ENCODE assay signal across 21 cellular contexts in the genomic region with DNA sequence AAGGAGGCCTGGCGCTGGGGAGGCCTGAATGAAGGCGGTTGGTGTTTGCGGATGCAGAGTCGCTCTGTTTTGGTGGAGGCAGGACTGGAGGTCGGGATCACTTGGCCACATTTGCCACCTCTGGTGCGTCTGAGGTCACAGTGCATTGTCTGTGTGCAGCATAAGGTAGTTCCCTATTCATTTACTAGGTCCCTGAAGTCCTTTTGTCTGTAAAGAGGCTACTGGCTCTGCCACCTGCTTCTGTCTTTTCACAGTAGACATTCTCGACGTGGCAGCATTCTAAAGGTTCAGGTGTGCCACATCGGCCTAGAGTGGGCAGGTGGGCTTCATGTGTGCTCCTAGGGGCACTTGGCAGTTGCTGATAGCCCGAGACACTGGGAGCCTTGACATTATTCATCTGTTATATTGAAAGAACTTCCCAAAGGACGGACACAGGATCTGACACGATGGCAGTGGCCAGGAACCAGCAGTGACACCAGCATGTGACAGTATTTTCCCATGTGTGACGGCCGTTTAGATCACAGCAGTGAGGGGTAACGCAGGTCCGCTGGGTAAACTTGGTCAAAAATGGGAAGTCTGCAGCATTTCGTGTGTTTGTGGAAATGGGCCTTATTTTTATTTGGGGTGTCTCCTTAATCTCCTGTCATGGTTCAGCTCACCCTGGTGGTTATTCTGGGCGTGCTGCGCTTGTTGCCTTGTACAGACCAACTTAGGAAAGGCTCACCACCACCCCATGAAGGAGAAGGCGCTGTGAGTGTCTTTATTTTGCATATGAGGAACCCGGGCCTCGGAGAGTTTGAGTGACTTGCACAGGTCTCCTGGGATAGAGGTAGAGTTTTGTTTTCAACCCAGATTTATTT. TPM values are rescaled to one million over a fixed set of nuclear protein-coding genes. Genes with fewer than 3 reads are reported as not detected.
DNase-seq lines count a peak whose midpoint lies in the region; ATAC-seq and TF ChIP-seq lines count a peak whose summit lies in the region.
"Had no signal": no experiment of that assay in that cellular context is flagged by ENCODE, and none has a peak within 500 bp of the region (broad histone marks: within the 10 kb centered on the region; RNA-seq: fewer than 3 reads in every experiment).

No MANE protein-coding gene starts in this region.

- H3K4me3 ChIP-seq in Peyer's patch, result no peak overlapping the region
- H3K4me3 ChIP-seq: K562, lung, psoas muscle, smooth muscle cell, vagina had no signal

- no peak for TF ChIP-seq CTCF in Peyer's patch (IDR thresholded peaks at IDR 0.05)

- H3K4me1 Mint-ChIP-seq in stimulated activated memory B cell treated with anti-CD40 and anti-IgM and Interleukin-4, amounts not matched to agents 10 μg/mL and 1 μg/mL and 100 μg/mL, for 72 hours, result peaks cover 72% of the 10 kb centered on the region

- H3K27me3 Mint-ChIP-seq in stimulated activated memory B cell treated with anti-CD40 and anti-IgM and Interleukin-4, amounts not matched to agents 10 μg/mL and 1 μg/mL and 100 μg/mL, for 72 hours, result no peaks in the 10 kb centered on the region
- H3K27me3 Mint-ChIP-seq: activated CD8-positive, alpha-beta T cell treated with anti-CD3 and anti-CD28 coated beads for 36 hours; naive thymus-derived CD8-positive, alpha-beta T cell had no signal

- H3K36me3 ChIP-seq in Peyer's patch, result no peaks in the 10 kb centered on the region

- no peaks in the 10 kb centered on the region for H3K9me3 Mint-ChIP-seq in stimulated activated memory B cell treated with anti-CD40 and anti-IgM and Interleukin-4, amounts not matched to agents 10 μg/mL and 1 μg/mL and 100 μg/mL, for 72 hours
- H3K9me3 Mint-ChIP-seq: activated T-cell treated with anti-CD3 and anti-CD28 coated beads, Interleukin-2, amount 50 U/mL, for 4 hours had no signal

- intact Hi-C loops in Right ventricle myocardium inferior (cut with DNase I), result no loop called here

- H3K4me1 ChIP-seq in Peyer's patch, result no peaks in the 10 kb centered on the region
- H3K4me1 ChIP-seq: psoas muscle had no signal

- peak overlapping the region; percentile 97 for H3K27ac Mint-ChIP-seq in stimulated activated memory B cell treated with anti-CD40 and anti-IgM and Interleukin-4, amounts not matched to agents 10 μg/mL and 1 μg/mL and 100 μg/mL, for 72 hours
- H3K27ac Mint-ChIP-seq: activated CD8-positive, alpha-beta T cell treated with anti-CD3 and anti-CD28 coated beads for 36 hours had no signal

- peaks cover 37% of the 10 kb centered on the region for H3K36me3 Mint-ChIP-seq in stimulated activated memory B cell treated with anti-CD40 and anti-IgM and Interleukin-4, amounts not matched to agents 10 μg/mL and 1 μg/mL and 100 μg/mL, for 72 hours

- peak overlapping the region; percentile 54 for H3K4me3 Mint-ChIP-seq in stimulated activated memory B cell treated with anti-CD40 and anti-IgM and Interleukin-4, amounts not matched to agents 10 μg/mL and 1 μg/mL and 100 μg/mL, for 72 hours
- H3K4me3 Mint-ChIP-seq: activated CD8-positive, alpha-beta T cell treated with anti-CD3 and anti-CD28 coated beads for 36 hours; activated T-cell treated with anti-CD3 and anti-CD28 coated beads, Interleukin-2, amount 50 U/mL, for 4 hours had no signal

- TF ChIP-seq POLR2A in Peyer's patch (IDR thresholded peaks at IDR 0.05), result no peak

- peak overlapping the region in 1 of 4 donors; percentile 60 for H3K27ac ChIP-seq in Peyer's patch
- H3K27ac ChIP-seq: psoas muscle, vagina had no signal

- DNase-seq in Peyer's patch (peak in 2 of 3 donors; percentile 60 to 65), NCI-H2171 (lab: John Stamatoyannopoulos, UW) (no peak), Right ventricle myocardium inferior (ENCODE audit: missing footprints) (no peak)
- DNase-seq: activated CD4-positive, CD25-positive, alpha-beta regulatory T cell; activated CD8-positive, alpha-beta T cell treated with anti-CD3 and anti-CD28 coated beads for 36 hours; activated naive CD4-positive, alpha-beta T cell treated with anti-CD3 and anti-CD28 coated beads, Interleukin-2, amount 50 U/mL, for 16 hours; activated T-cell treated with anti-CD3 and anti-CD28 coated beads, Interleukin-2, amount 50 U/mL, for 4 hours; GOT3; naive thymus-derived CD8-positive, alpha-beta T cell; NCI-H1048; NCI-H526 treated with DMSO at 0.1 percent for 48 hours; psoas muscle; stimulated activated CD8-positive, alpha-beta memory T cell treated with anti-CD3 and anti-CD28 coated beads, Interleukin-4, amount 100 ng/mL, for 48 hours had no signal

- peak; percentile 49 for ATAC-seq in GM21447 (IDR thresholded peaks at IDR 0.05; ENCODE audit: unreplicated experiment)
- peak; percentile 55 for ATAC-seq in HG03175 (IDR thresholded peaks at IDR 0.05; ENCODE audit: unreplicated experiment)
- ATAC-seq in stimulated activated memory B cell treated with anti-CD40 and anti-IgM and Interleukin-4, amounts not matched to agents 10 μg/mL and 1 μg/mL and 100 μg/mL, for 72 hours, result peak; percentile 91
- no peak for ATAC-seq in HG03521 (IDR thresholded peaks at IDR 0.05; ENCODE audit: unreplicated experiment)
- no peak for ATAC-seq in Right ventricle myocardium inferior
- ATAC-seq: activated CD8-positive, alpha-beta T cell treated with anti-CD3 and anti-CD28 coated beads for 36 hours; activated T-cell treated with anti-CD3 and anti-CD28 coated beads, Interleukin-2, amount 50 U/mL, for 4 hours; K562; naive thymus-derived CD8-positive, alpha-beta T cell; psoas muscle had no signal

- no peaks in the 10 kb centered on the region for H3K27me3 ChIP-seq in Peyer's patch
- H3K27me3 ChIP-seq: vagina had no signal

- no peaks in the 10 kb centered on the region for H3K9me3 ChIP-seq in Peyer's patch
- H3K9me3 ChIP-seq: psoas muscle, vagina had no signal

RNA-seq across cellular contexts. Expression of a gene that starts 5.9 kb away (rescaled TPM):
- total RNA-seq in Peyer's patch (10 to 100 TPM; 24.5 to 43.7 (median 35.3) TPM), Right ventricle myocardium inferior (14.5 TPM)

Comparison
In these comparisons a context has a peak if more than half of its experiments do, and no peak if none do; other contexts are left out.
1. ATAC-seq: peak in GM21447 (single experiment), HG03175 (single experiment) and stimulated activated memory B cell treated with anti-CD40 and anti-IgM and Interleukin-4, amounts not matched to agents 10 μg/mL and 1 μg/mL and 100 μg/mL, for 72 hours (single experiment); none in HG03521 (single experiment) and Right ventricle myocardium inferior (single experiment).
2. DNase-seq: peak in Peyer's patch (2 of 3); none in NCI-H2171 (single experiment) and Right ventricle myocardium inferior (single experiment).